In genomic region chr2:63661076-63661475, GRCh38 we compare ENCODE assay signal across 15 cellular contexts.
A peak's percentile ranks its signal among the peaks of the same experiment; 100 is the strongest.
DNase-seq lines count a peak whose midpoint lies in the region; ATAC-seq and TF ChIP-seq lines count a peak whose summit lies in the region.
"Had no signal": no experiment of that assay in that cellular context is flagged by ENCODE, and none has a peak within 500 bp of the region (broad histone marks: within the 10 kb centered on the region; RNA-seq: fewer than 3 reads in every experiment).

No MANE protein-coding gene starts in this region.

- no peaks in the 10 kb centered on the region for H3K27me3 ChIP-seq in AG04450 (ENCODE audit: control insufficient read depth, insufficient read depth, low read length)
- H3K27me3 ChIP-seq in hepatocyte: no peaks in the 10 kb centered on the region
- no peaks in the 10 kb centered on the region for H3K27me3 ChIP-seq in lower lobe of right lung (ENCODE audit: low read depth)
- H3K27me3 ChIP-seq: cardiac muscle cell had no signal

- peaks cover 3% of the 10 kb centered on the region; the same call in 1 of the 2 replicates for H3K9me3 ChIP-seq in AG04450 (ENCODE audit: control insufficient read depth, insufficient read depth, low read length)
- H3K9me3 ChIP-seq in hepatocyte (ENCODE audit: low read depth): no peaks in the 10 kb centered on the region
- no peaks in the 10 kb centered on the region for H3K9me3 ChIP-seq in lower lobe of right lung
- H3K9me3 ChIP-seq: esophagus muscularis mucosa had no signal

- H3K79me2 ChIP-seq in hepatocyte: no peaks in the 10 kb centered on the region

- intact Hi-C loops in lower lobe of right lung (cut with DNase I): no loop called here

- no peak for TF ChIP-seq CTCF in AG04450 (IDR thresholded peaks at IDR 0.05; ENCODE audit: low read depth, low read length)
- no peak for TF ChIP-seq CTCF in hepatocyte (IDR thresholded peaks at IDR 0.05; ENCODE audit: poor library complexity)
- TF ChIP-seq CTCF in lower lobe of right lung (IDR thresholded peaks at IDR 0.05): no peak

- POLR2A ChIA-PET in AG04450 (lab: Yijun Ruan, JAX): no interaction called here

- no peaks in the 10 kb centered on the region for H3K36me3 ChIP-seq in hepatocyte (replicated peaks; ENCODE audit: insufficient read depth, low read depth)
- H3K36me3 ChIP-seq in lower lobe of right lung: no peaks in the 10 kb centered on the region
- H3K36me3 ChIP-seq: cardiac muscle cell, esophagus muscularis mucosa had no signal

- CTCF ChIA-PET in AG04450 (lab: Charles Lee): interaction anchor here (1.9 kb wide), 1 partner anchor 38 kb away, joined by 7 read pairs; no protein-coding TSS in a partner anchor

- no peaks in the 10 kb centered on the region for H4K20me1 ChIP-seq in hepatocyte (ENCODE audit: insufficient read depth, poor library complexity, severe bottlenecking)

- no peak overlapping the region for H3K4me2 ChIP-seq in hepatocyte

- H2AFZ ChIP-seq in hepatocyte: no peak overlapping the region

- no peaks in the 10 kb centered on the region for H3K9me2 ChIP-seq in hepatocyte (replicated peaks; ENCODE audit: insufficient read depth)

- no peak overlapping the region for H3K4me3 ChIP-seq in AG04450 (ENCODE audit: low read depth, low read length)
- no peak overlapping the region for H3K4me3 ChIP-seq in hepatocyte
- no peak overlapping the region for H3K4me3 ChIP-seq in lower lobe of right lung
- H3K4me3 ChIP-seq: cardiac muscle cell, esophagus muscularis mucosa had no signal

- H3K27ac ChIP-seq in AG04450 (ENCODE audit: low read depth, low read length): no peak overlapping the region
- H3K27ac ChIP-seq in hepatocyte: peak overlapping the region; percentile 48
- no peak overlapping the region for H3K27ac ChIP-seq in lower lobe of right lung
- H3K27ac ChIP-seq: C4-2B, cardiac muscle cell, esophagus muscularis mucosa had no signal

- H3K4me1 ChIP-seq in hepatocyte (ENCODE audit: insufficient read depth) (peaks cover 7% of the 10 kb centered on the region), lower lobe of right lung (no peaks in the 10 kb centered on the region)
- H3K4me1 ChIP-seq: esophagus muscularis mucosa had no signal

- DNase-seq in AG04450 (ENCODE audit: low read depth, low spot score): peak; percentile 62
- peak; percentile 97 for DNase-seq in HCEC 1CT
- peak; percentile 67 for DNase-seq in amniotic stem cell (lab: John Stamatoyannopoulos, UW)
- peak; percentile 31 for DNase-seq in hepatocyte (ENCODE audit: low spot score)
- no peak for DNase-seq in lower lobe of right lung
- DNase-seq in hippocampal formation (lab: John Stamatoyannopoulos, UW): no peak
- DNase-seq: activated CD4-positive, alpha-beta T cell treated with anti-CD3 and anti-CD28 coated beads for 1 hour; NCI-H1105; NCI-H748 treated with DMSO at 0.1 percent for 48 hours had no signal

- ATAC-seq in HG02938 (IDR thresholded peaks at IDR 0.05; ENCODE audit: unreplicated experiment): no peak
- ATAC-seq in lower lobe of right lung: no peak
- no peak for ATAC-seq in HG03520 (IDR thresholded peaks at IDR 0.05; ENCODE audit: unreplicated experiment)
- ATAC-seq: stimulated activated memory B cell treated with anti-CD40 and anti-IgM and Interleukin-4, amounts not matched to agents 10 μg/mL and 1 μg/mL and 100 μg/mL, for 72 hours had no signal

Comparison
In these comparisons a context has a peak if more than half of its experiments do, and no peak if none do; other contexts are left out.
1. DNase-seq: peak in AG04450 (single experiment), HCEC 1CT (single experiment), amniotic stem cell (single experiment) and hepatocyte (single experiment); none in lower lobe of right lung (single experiment) and hippocampal formation (0 of 2).